1 cellular context compared by ENCODE assay signal in genomic region chr17:18625509-18626104, GRCh38.
A peak's percentile ranks its signal among the peaks of the same experiment; 100 is the strongest.
TF ChIP-seq lines count a peak whose summit lies in the region.
"Not testable (repeated sequence)": the region's sequence is repeated elsewhere in the genome, so short reads cannot be mapped to it uniquely, and the experiment has no call there.

No MANE protein-coding gene starts in this region.

TF ChIP-seq in K562, 482 proteins besides CTCF, POLR2A, EP300 and RAD21 (continued from another document):
- 0 out of 2 replicates have a peak, but pooled peaks have one; percentile 21 for TF ChIP-seq DEAF1 (CRISPR knock-in tag; IDR thresholded peaks at IDR 0.05)
- peak; percentile 74 for TF ChIP-seq SMC3 (conservative IDR thresholded peaks at IDR 0.05; ENCODE audit: insufficient read depth, low read depth, low read length)
- TF ChIP-seq ZNF592 (IDR thresholded peaks at IDR 0.05): peak; percentile 67
- peak; percentile 79 for TF ChIP-seq ATF7 (IDR thresholded peaks at IDR 0.05)
- TF ChIP-seq NBN (IDR thresholded peaks at IDR 0.05; ENCODE audit: low read depth): peak; percentile 49; the same call in 1 of the 2 replicates
- peak in 1 of 2 experiments; percentile 97; a peak in 2 of 4 replicates for TF ChIP-seq MLLT1 (IDR thresholded peaks at IDR 0.05)
- TF ChIP-seq CXXC5 (CRISPR knock-in tag; IDR thresholded peaks at IDR 0.05): peak; percentile 40
- peak; percentile 94 for TF ChIP-seq ZBTB33 (CRISPR knock-in tag; IDR thresholded peaks at IDR 0.05)
- TF ChIP-seq SP1 (CRISPR knock-in tag; IDR thresholded peaks at IDR 0.05): peak; percentile 40; the same call in 1 of the 2 replicates
- 0 out of 2 replicates have a peak, but pooled peaks have one; percentile 12 for TF ChIP-seq ESRRA (IDR thresholded peaks at IDR 0.05; ENCODE audit: borderline replicate concordance, low read depth)
- TF ChIP-seq STAG1 (CRISPR knock-in tag; IDR thresholded peaks at IDR 0.05; ENCODE audit: borderline replicate concordance): peak; percentile 76; the same call in 1 of the 2 replicates
- not testable (repeated sequence) for TF ChIP-seq CREB1 (IDR thresholded peaks at IDR 0.05); ATF1 (CRISPR knock-in tag; IDR thresholded peaks at IDR 0.05)
- TF ChIP-seq CREB1 (CRISPR knock-in tag; IDR thresholded peaks at IDR 0.05): peak; percentile 89
- TF ChIP-seq TFAP4 (CRISPR knock-in tag; IDR thresholded peaks at IDR 0.05; ENCODE audit: borderline replicate concordance): peak; percentile 68; the same call in 1 of the 2 replicates
- peak; percentile 92 for TF ChIP-seq ATF1 (tag; IDR thresholded peaks at IDR 0.05)
- TF ChIP-seq TARDBP (IDR thresholded peaks at IDR 0.05): 0 out of 2 replicates have a peak, but pooled peaks have one; percentile 60
- TF ChIP-seq PKNOX1 (IDR thresholded peaks at IDR 0.05): peak; percentile 52; the same call in 1 of the 2 replicates
- peak; percentile 44 for TF ChIP-seq CTCFL (IDR thresholded peaks at IDR 0.05; ENCODE audit: borderline replicate concordance, insufficient read depth, low read depth, low read length, poor library complexity, severe bottlenecking)
- peak; percentile 38 to 64; a peak in 3 of 4 replicates for TF ChIP-seq NRF1 (conservative IDR thresholded peaks at IDR 0.05 in 1 of 2, IDR thresholded peaks at IDR 0.05 in 1 of 2)
- peak; percentile 85 for TF ChIP-seq CREM (IDR thresholded peaks at IDR 0.05; ENCODE audit: low read depth)
- peak; percentile 53; the same call in 1 of the 2 replicates for TF ChIP-seq KLF16 (IDR thresholded peaks at IDR 0.05)
- TF ChIP-seq CC2D1A (IDR thresholded peaks at IDR 0.05): peak; percentile 90
- TF ChIP-seq CTBP1 (IDR thresholded peaks at IDR 0.05; ENCODE audit: borderline replicate concordance): peak; percentile 46; the same call in 1 of the 2 replicates
- peak; percentile 81 for TF ChIP-seq RB1 (IDR thresholded peaks at IDR 0.05; ENCODE audit: low read depth)
